ENCODE assay signal across 8 cellular contexts in the genomic region with DNA sequence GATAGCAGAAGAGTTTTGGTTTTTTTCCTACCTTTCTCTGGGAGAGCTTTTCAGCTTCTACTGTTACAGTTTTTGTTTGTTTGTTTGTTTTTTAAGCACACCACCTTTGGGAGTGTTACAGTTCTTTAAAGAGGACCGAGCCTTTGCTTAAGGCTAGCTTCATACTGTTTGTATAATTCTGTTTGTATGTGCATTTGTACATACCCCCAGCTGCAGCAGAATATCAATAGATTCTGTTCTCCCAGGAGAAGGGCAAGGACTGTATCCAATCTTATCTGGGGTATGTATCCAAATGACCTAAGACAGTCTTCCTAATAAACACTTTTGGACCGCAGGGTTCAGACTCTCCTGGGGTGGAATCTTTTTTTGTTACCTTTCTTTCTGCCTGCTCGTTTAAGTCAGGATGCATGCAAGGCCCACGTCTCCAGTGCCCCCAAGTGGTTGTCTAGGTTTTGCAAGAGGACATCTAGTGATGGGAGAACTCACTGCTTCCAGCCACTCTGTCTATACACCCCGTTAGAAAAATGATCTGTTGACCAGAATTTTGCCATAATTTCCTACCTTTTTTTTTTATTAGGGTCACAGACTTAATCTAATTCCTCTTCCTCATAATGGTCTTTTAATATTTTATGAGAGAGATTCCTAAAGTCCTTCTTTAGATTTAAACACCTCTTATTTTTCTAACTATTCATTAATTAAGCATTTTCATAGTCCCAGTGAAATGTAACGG. TPM values are rescaled to one million over a fixed set of nuclear protein-coding genes. Genes with fewer than 3 reads are reported as not detected.
DNase-seq lines count a peak whose midpoint lies in the region; ATAC-seq and TF ChIP-seq lines count a peak whose summit lies in the region.

No MANE protein-coding gene starts in this region.

- no peak overlapping the region for H3K4me3 ChIP-seq in CD4-positive, alpha-beta memory T cell (ENCODE audit: low read length in 2 of 2)
- no peak overlapping the region for H3K4me3 ChIP-seq in Jurkat, Clone E6-1 (ENCODE audit: low read length)
- H3K4me3 ChIP-seq in Panc1 (ENCODE audit: low read depth in 2 of 2, low read length in 2 of 2) (no peak overlapping the region), neural progenitor cell (no peak overlapping the region)

- no TSS peak for BruUV-seq in Panc1 (replicated peaks; lab: Mats Ljungman, UMichigan)

- H3K4me1 ChIP-seq in CD4-positive, alpha-beta memory T cell (ENCODE audit: insufficient read depth, low read length) = peaks cover 8% of the 10 kb centered on the region
- H3K4me1 ChIP-seq in Panc1 (ENCODE audit: control insufficient read depth, insufficient read depth, low read length) (peaks cover 6% of the 10 kb centered on the region; the same call in 1 of the 2 replicates), neural progenitor cell (peaks cover 4% of the 10 kb centered on the region)

- no peaks in the 10 kb centered on the region for H3K27me3 ChIP-seq in CD4-positive, alpha-beta memory T cell (ENCODE audit: insufficient read depth, low read length)
- H3K27me3 ChIP-seq in Panc1 (ENCODE audit: control insufficient read depth, insufficient read depth, low read length) (no peaks in the 10 kb centered on the region), neural progenitor cell (no peaks in the 10 kb centered on the region)

- peaks cover 0 to 2% (median 0%) of the 10 kb centered on the region in 8 donors for H3K9me3 Mint-ChIP-seq in CD4-positive, alpha-beta memory T cell
- H3K9me3 Mint-ChIP-seq in neural progenitor cell = no peaks in the 10 kb centered on the region
- H3K9me3 Mint-ChIP-seq in type B pancreatic cell = no peaks in the 10 kb centered on the region

- peak overlapping the region; percentile 5 to 73 (median 60) for H3K27ac Mint-ChIP-seq in CD4-positive, alpha-beta memory T cell
- H3K27ac Mint-ChIP-seq in neural progenitor cell = no peak overlapping the region
- H3K27ac Mint-ChIP-seq in type B pancreatic cell = peak overlapping the region; percentile 50

- H3K4me1 Mint-ChIP-seq in CD4-positive, alpha-beta memory T cell = peaks cover 27 to 45% (median 30%) of the 10 kb centered on the region in 4 donors
- H3K4me1 Mint-ChIP-seq in neural progenitor cell (peaks cover 18% of the 10 kb centered on the region), type B pancreatic cell (ENCODE audit: unreplicated experiment) (peaks cover 10% of the 10 kb centered on the region)

- no peaks in the 10 kb centered on the region for H3K9me3 ChIP-seq in CD4-positive, alpha-beta memory T cell (ENCODE audit: control insufficient read depth in 1 of 2, low read length in 2 of 2)
- H3K9me3 ChIP-seq in Panc1 (ENCODE audit: control insufficient read depth, insufficient read depth, low read depth, low read length) = no peaks in the 10 kb centered on the region
- no peaks in the 10 kb centered on the region for H3K9me3 ChIP-seq in neural progenitor cell (ENCODE audit: low read depth)

- peaks cover 97% of the 10 kb centered on the region for H3K79me2 ChIP-seq in neural progenitor cell (ENCODE audit: low read depth)

- peaks cover 0 to 3% of the 10 kb centered on the region in 2 donors for H3K36me3 Mint-ChIP-seq in CD4-positive, alpha-beta memory T cell
- H3K36me3 Mint-ChIP-seq in neural progenitor cell (peaks cover 5% of the 10 kb centered on the region), type B pancreatic cell (peaks cover 4% of the 10 kb centered on the region)

- H3K27ac ChIP-seq in CD4-positive, alpha-beta memory T cell (ENCODE audit: low read depth, low read length) = no peak overlapping the region
- H3K27ac ChIP-seq in Panc1 (ENCODE audit: low read length) = no peak overlapping the region
- peak overlapping the region; percentile 9 for H3K27ac ChIP-seq in neural progenitor cell

- in situ Hi-C loops in Panc1 (cut with HindIII; ENCODE audit: low pct_unique_long_range_greater_than_20kb, low sequenced_read_pairs) = no loop called here

- peaks cover 19% of the 10 kb centered on the region for H3F3A ChIP-seq in neural progenitor cell (ENCODE audit: low read depth)

- intact Hi-C loops in CD4-positive, alpha-beta memory T cell (cut with micrococcal nuclease) = loop anchor here (1.0 to 10.0 kb wide), 4 partner anchors 23 to 379 kb away; no protein-coding TSS in a partner anchor
- intact Hi-C loops in Panc1 (cut with micrococcal nuclease; ENCODE audit: unreplicated experiment) = loop anchor here (10.0 kb wide), 1 partner anchor 271 kb away; no protein-coding TSS in a partner anchor

- peak overlapping the region in 1 of 8 donors; percentile 21 for H3K4me3 Mint-ChIP-seq in CD4-positive, alpha-beta memory T cell
- H3K4me3 Mint-ChIP-seq in neural progenitor cell (no peak overlapping the region), type B pancreatic cell (peak overlapping the region; percentile 57)

- CTCF ChIA-PET in CD4-positive, alpha-beta memory T cell (lab: Charles Lee; ENCODE audit: partially characterized antibody) = interaction anchor here (0.6 to 2.7 kb wide), 11 partner anchors 8 to 374 kb away, joined by 3 to 13 read pairs (median 4); a partner anchor contains a TSS
- CTCF ChIA-PET in Panc1 (lab: Charles Lee) = interaction anchor here (0.6 kb wide), 2 partner anchors 38 to 382 kb away, joined by 3 to 14 read pairs; no protein-coding TSS in a partner anchor

- H3K27me3 Mint-ChIP-seq in CD4-positive, alpha-beta memory T cell = no peaks in the 10 kb centered on the region
- H3K27me3 Mint-ChIP-seq in neural progenitor cell (ENCODE audit: insufficient read depth, low read depth) (peaks cover 3% of the 10 kb centered on the region), type B pancreatic cell (no peaks in the 10 kb centered on the region)

- peak; percentile 58 to 70 (median 63) for DNase-seq in CD4-positive, alpha-beta memory T cell
- DNase-seq in Jurkat, Clone E6-1 (ENCODE audit: low read depth, low spot score) = peak; percentile 72
- DNase-seq in Panc1 (ENCODE audit: low read depth, low spot score) = no peak
- DNase-seq in activated T-cell treated with anti-CD3 and anti-CD28 coated beads, Interleukin-2, amount 50 U/mL, for 48 hours = peak; percentile 74 to 75
- peak; percentile 67 for DNase-seq in fibroblast of gingiva (ENCODE audit: low read depth)
- DNase-seq in neural progenitor cell (ENCODE audit: low spot score) = peak; percentile 78
- DNase-seq in type B pancreatic cell (ENCODE audit: extremely low spot score, unreplicated experiment) = no peak

- H3K9ac ChIP-seq in neural progenitor cell = no peak overlapping the region

- ATAC-seq in GM19467 (IDR thresholded peaks at IDR 0.05; ENCODE audit: unreplicated experiment) = peak; percentile 84
- peak; percentile 98 for ATAC-seq in Panc1

- H3K36me3 ChIP-seq in CD4-positive, alpha-beta memory T cell (ENCODE audit: insufficient read depth, low read length) = no peaks in the 10 kb centered on the region
- H3K36me3 ChIP-seq in Panc1 (ENCODE audit: control insufficient read depth, insufficient read depth, low read length) (no peaks in the 10 kb centered on the region), neural progenitor cell (no peaks in the 10 kb centered on the region)

- peaks cover 66% of the 10 kb centered on the region for H4K20me1 ChIP-seq in neural progenitor cell (ENCODE audit: low read depth)

- no peak overlapping the region for H3K4me2 ChIP-seq in neural progenitor cell

- POLR2A ChIA-PET in CD4-positive, alpha-beta memory T cell (lab: Charles Lee; ENCODE audit: partially characterized antibody) = no interaction called here
- POLR2A ChIA-PET in Panc1 (lab: Charles Lee) = no interaction called here

- TF ChIP-seq CTCF in Panc1 (IDR thresholded peaks at IDR 0.05) (peak; percentile 94), neural progenitor cell (IDR thresholded peaks at IDR 0.05) (peak; percentile 84), type B pancreatic cell (conservative IDR thresholded peaks at IDR 0.05) (peak; percentile 82)

- no peak overlapping the region for H2AFZ ChIP-seq in neural progenitor cell (replicated peaks)

RNA-seq across cellular contexts. Expression of a gene that starts 23.9 kb away (rescaled TPM):
- 10 to 100 TPM; 38.1 to 40.0 TPM for total RNA-seq in CD4-positive, alpha-beta memory T cell
- 10 to 100 TPM; 22.8 to 23.4 TPM for polyA plus RNA-seq in CD4-positive, alpha-beta memory T cell
- polyA plus RNA-seq in Jurkat, Clone E6-1 (2012; ENCODE audit: insufficient read depth, insufficient read length) = 18.4 TPM
- 14.0 TPM for total RNA-seq in Panc1 (2021; ENCODE audit: unreplicated experiment)
- polyA plus RNA-seq in Panc1 (2012; ENCODE audit: insufficient read length) = 9.8 TPM
- 22.9 and 24.3 TPM in 2 replicates for total RNA-seq in neural progenitor cell (ENCODE audit: low replicate concordance)
- 16.9 and 25.6 TPM in 2 replicates for total RNA-seq in type B pancreatic cell (ENCODE audit: low replicate concordance)

Comparison
In these comparisons a context has a peak if more than half of its experiments do, and no peak if none do; other contexts are left out.
1. DNase-seq: peak in CD4-positive, alpha-beta memory T cell (5 of 5), Jurkat, Clone E6-1 (single experiment), activated T-cell treated with anti-CD3 and anti-CD28 coated beads, Interleukin-2, amount 50 U/mL, for 48 hours (2 of 2), fibroblast of gingiva (single experiment) and neural progenitor cell (single experiment); none in Panc1 (single experiment) and type B pancreatic cell (single experiment).
2. Peak in every context shown above with its lines, with median percentiles within 50 percentile points of each other: CTCF ChIP-seq.